23 cellular contexts compared by ENCODE assay signal in genomic region chrX:128619490-128619889, GRCh38.
DNase-seq lines count a peak whose midpoint lies in the region; ATAC-seq, FAIRE-seq and TF ChIP-seq lines count a peak whose summit lies in the region.
"Had no signal": no experiment of that assay in that cellular context is flagged by ENCODE, and none has a peak within 500 bp of the region (broad histone marks: within the 10 kb centered on the region; RNA-seq: fewer than 3 reads in every experiment).

No MANE protein-coding gene starts in this region.

- H2AFZ ChIP-seq in H9 (ENCODE audit: low read length), result no peak overlapping the region
- H2AFZ ChIP-seq: GM23248 had no signal

- no peak overlapping the region for H2BK12ac ChIP-seq in H9 (ENCODE audit: insufficient read length, low read depth, low read length)

- H2BK15ac ChIP-seq in H9 (ENCODE audit: low read depth, low read length), result no peak overlapping the region
- H2BK15ac ChIP-seq in mesendoderm (replicated peaks; ENCODE audit: low read depth), result no peak overlapping the region

- H3K79me1 ChIP-seq in H9 (ENCODE audit: insufficient read depth, low read depth, low read length, poor library complexity, severe bottlenecking), result no peaks in the 10 kb centered on the region
- H3K79me1 ChIP-seq in mesendoderm (ENCODE audit: low read length), result no peaks in the 10 kb centered on the region

- H3K9me3 ChIP-seq in H9 (ENCODE audit: control insufficient read depth, low read depth, low read length) (no peaks in the 10 kb centered on the region), endodermal cell (ENCODE audit: control insufficient read depth, low read length) (no peaks in the 10 kb centered on the region)
- H3K9me3 ChIP-seq: BLaER1 had no signal

- H3K27ac Mint-ChIP-seq in H9 (0 out of 7 replicates have a peak overlapping the region, but pooled peaks of 1 of the 3 experiments have one; percentile 5), endodermal cell (no peak overlapping the region)
- H3K27ac Mint-ChIP-seq: CD14-positive monocyte; CD4-positive, alpha-beta memory T cell had no signal

- H3K36me3 Mint-ChIP-seq in H9 (ENCODE audit: insufficient read depth in 1 of 3, low read depth in 3 of 3), result no peaks in the 10 kb centered on the region
- no peaks in the 10 kb centered on the region for H3K36me3 Mint-ChIP-seq in endodermal cell (ENCODE audit: low read depth)
- H3K36me3 Mint-ChIP-seq: CD14-positive monocyte; CD4-positive, alpha-beta memory T cell had no signal

- H3K9ac ChIP-seq in H9 (ENCODE audit: extremely low read depth, insufficient read length, low read length) (no peak overlapping the region), endodermal cell (ENCODE audit: extremely low read depth, low read length, poor library complexity, severe bottlenecking) (no peak overlapping the region), mesendoderm (ENCODE audit: low read length) (no peak overlapping the region)
- H3K9ac ChIP-seq: BLaER1, GM23248 had no signal

- H3K14ac ChIP-seq in H9 (ENCODE audit: insufficient read depth, low read length), result no peak overlapping the region

- H3K27ac ChIP-seq in H9 (ENCODE audit: insufficient read length, low read depth, low read length) (no peak overlapping the region), endodermal cell (ENCODE audit: low read depth, low read length) (no peak overlapping the region), mesendoderm (ENCODE audit: low read depth, low read length) (no peak overlapping the region)
- H3K27ac ChIP-seq: BLaER1, GM23248, HL-60 had no signal

- no peak overlapping the region for H4K5ac ChIP-seq in H9 (ENCODE audit: insufficient read length, low read depth, low read length)
- no peak overlapping the region for H4K5ac ChIP-seq in mesendoderm (ENCODE audit: low read length)

- H3K56ac ChIP-seq in H9 (ENCODE audit: insufficient read length, low read depth, low read length) (no peak overlapping the region), mesendoderm (ENCODE audit: low read length) (no peak overlapping the region)

- H2BK120ac ChIP-seq in H9 (ENCODE audit: low read depth, low read length, poor library complexity, severe bottlenecking), result no peak overlapping the region
- no peak overlapping the region for H2BK120ac ChIP-seq in mesendoderm (ENCODE audit: low read depth, low read length)

- DNase-seq in D721Med (ENCODE audit: insufficient read length, low spot score) (no peak), H9 (no peak), endodermal cell (no peak), mesendoderm (peak; percentile 28), hypothalamus (lab: John Stamatoyannopoulos, UW) (no peak), NCI-H2081 (lab: John Stamatoyannopoulos, UW) (no peak)
- no peak for DNase-seq in stimulated activated CD4-positive, alpha-beta T cell treated with anti-CD3 and anti-CD28 coated beads, Interleukin-2, amount 100 ng/mL, for 24 hours
- DNase-seq: CD4-positive, alpha-beta memory T cell; DMS 273 treated with DMSO at 0.1 percent for 48 hours; DMS53; DND-41; EL; GM23248; HCEC 1CT; IMR-90 had no signal

- ATAC-seq in GM19397 (IDR thresholded peaks at IDR 0.05; ENCODE audit: unreplicated experiment), result no peak
- ATAC-seq: K562 had no signal

- H3K4ac ChIP-seq in H9 (ENCODE audit: low read depth, low read length) (no peak overlapping the region), mesendoderm (ENCODE audit: low read depth, low read length) (no peak overlapping the region)

- H3K4me3 Mint-ChIP-seq in H9 (no peak overlapping the region), endodermal cell (no peak overlapping the region)
- H3K4me3 Mint-ChIP-seq: CD14-positive monocyte; CD4-positive, alpha-beta memory T cell had no signal

- no peaks in the 10 kb centered on the region for H3K36me3 ChIP-seq in endodermal cell (ENCODE audit: control insufficient read depth, insufficient read depth, low read length)
- no peaks in the 10 kb centered on the region for H3K36me3 ChIP-seq in mesendoderm (ENCODE audit: control insufficient read depth, insufficient read depth, low read length)
- H3K36me3 ChIP-seq: BLaER1 had no signal

- no peaks in the 10 kb centered on the region for H3K79me2 ChIP-seq in H9 (ENCODE audit: insufficient read depth, low read length)
- H3K79me2 ChIP-seq in mesendoderm (ENCODE audit: control insufficient read depth, insufficient read depth, low read length), result no peaks in the 10 kb centered on the region

- FAIRE-seq in D721Med (lab: Jason Lieb, UNC), result no peak
- FAIRE-seq: A204.1, GM12891, GM19239, K562 had no signal

- TF ChIP-seq CTCF in D721Med (IDR thresholded peaks at IDR 0.05; ENCODE audit: insufficient read depth, missing control alignments), result peak; percentile 4
- TF ChIP-seq CTCF in H9 (conservative IDR thresholded peaks at IDR 0.05), result peak; percentile 47; the same call in 2 of the 3 replicates
- peak; percentile 55 for TF ChIP-seq CTCF in endodermal cell (conservative IDR thresholded peaks at IDR 0.05)

- H3K4me1 ChIP-seq in H9 (ENCODE audit: insufficient read depth, low read length), result no peaks in the 10 kb centered on the region
- no peaks in the 10 kb centered on the region for H3K4me1 ChIP-seq in endodermal cell (ENCODE audit: control insufficient read depth, insufficient read depth, low read length)
- no peaks in the 10 kb centered on the region for H3K4me1 ChIP-seq in mesendoderm (ENCODE audit: control insufficient read depth, low read depth, low read length)
- H3K4me1 ChIP-seq: BLaER1 had no signal

- no peaks in the 10 kb centered on the region for H3K27me3 Mint-ChIP-seq in H9 (ENCODE audit: low read depth)
- H3K27me3 Mint-ChIP-seq in endodermal cell (ENCODE audit: insufficient read depth), result no peaks in the 10 kb centered on the region
- H3K27me3 Mint-ChIP-seq: CD4-positive, alpha-beta memory T cell had no signal

- H3K9me3 Mint-ChIP-seq in H9 (peaks cover 7 to 50% of the 10 kb centered on the region in 2 experiments; a peak in 4 of 5 replicates), endodermal cell (peaks cover 25% of the 10 kb centered on the region)
- H3K9me3 Mint-ChIP-seq: CD14-positive monocyte had no signal

- H3K18ac ChIP-seq in H9 (ENCODE audit: insufficient read length, low read depth, low read length) (no peak overlapping the region), mesendoderm (ENCODE audit: low read length) (no peak overlapping the region)

- H2BK5ac ChIP-seq in H9 (ENCODE audit: insufficient read length, low read length), result no peak overlapping the region
- no peak overlapping the region for H2BK5ac ChIP-seq in mesendoderm (ENCODE audit: low read length)

- H3K23ac ChIP-seq in H9 (ENCODE audit: insufficient read length, low read depth, low read length), result no peak overlapping the region
- no peak overlapping the region for H3K23ac ChIP-seq in mesendoderm (ENCODE audit: low read length)

- no peak overlapping the region for H4K91ac ChIP-seq in H9 (ENCODE audit: insufficient read length, low read depth, low read length)

- H4K8ac ChIP-seq in H9 (replicated peaks; ENCODE audit: insufficient read length, low read depth, low read length) (no peak overlapping the region), mesendoderm (ENCODE audit: low read depth, low read length) (no peak overlapping the region)

- no peaks in the 10 kb centered on the region for H4K20me1 ChIP-seq in H9 (ENCODE audit: control insufficient read depth, insufficient read depth, insufficient read length)

- H3K4me1 Mint-ChIP-seq in H9, result no peaks in the 10 kb centered on the region; a peak in 1 of 4 replicates
- H3K4me1 Mint-ChIP-seq in endodermal cell, result no peaks in the 10 kb centered on the region
- H3K4me1 Mint-ChIP-seq: CD14-positive monocyte; CD4-positive, alpha-beta memory T cell had no signal

- H2BK20ac ChIP-seq in H9 (ENCODE audit: low read depth, low read length, poor library complexity, severe bottlenecking), result no peak overlapping the region

- H3K4me2 ChIP-seq in H9 (ENCODE audit: insufficient read depth, insufficient read length, low read length) (no peak overlapping the region), mesendoderm (ENCODE audit: low read length) (no peak overlapping the region)
- H3K4me2 ChIP-seq: BLaER1 had no signal

- H3K27me3 ChIP-seq in H9 (ENCODE audit: insufficient read depth, low read length), result no peaks in the 10 kb centered on the region
- H3K27me3 ChIP-seq in endodermal cell (ENCODE audit: control insufficient read depth, insufficient read depth, low read length, poor library complexity, severe bottlenecking), result no peaks in the 10 kb centered on the region
- no peaks in the 10 kb centered on the region for H3K27me3 ChIP-seq in mesendoderm (ENCODE audit: insufficient read depth, low read length, poor library complexity)

- H2AK5ac ChIP-seq in H9 (ENCODE audit: insufficient read length, low read length) (no peak overlapping the region), mesendoderm (ENCODE audit: low read length) (no peak overlapping the region)

- no peak overlapping the region for H3K4me3 ChIP-seq in endodermal cell (ENCODE audit: low read length)
- H3K4me3 ChIP-seq in mesendoderm (ENCODE audit: low read length), result no peak overlapping the region
- H3K4me3 ChIP-seq: BLaER1, GM23248, K562 had no signal

- no CpG with 5 or more reads among the region's 3 CpGs for WGBS in H9 (ENCODE audit: extremely low coverage, insufficient read length, low lambda C conversion rate)
- 66% methylated on average over 2 of the region's 3 CpGs; no CpG with 5 or more reads in 1 of the 2 experiments for WGBS in endodermal cell (ENCODE audit: insufficient coverage in 1 of 2, insufficient read length in 1 of 2), 2 experiments
- WGBS in mesendoderm (ENCODE audit: extremely low coverage, insufficient coverage, low lambda C conversion rate), result no CpG with 5 or more reads among the region's 3 CpGs

- no peaks in the 10 kb centered on the region for H3K23me2 ChIP-seq in H9 (ENCODE audit: insufficient read length, low read depth, low read length, poor library complexity, severe bottlenecking)

- no peak overlapping the region for H3T11ph ChIP-seq in H9 (ENCODE audit: low read length)

Comparison
In these comparisons a context has a peak if more than half of its experiments do, and no peak if none do; other contexts are left out.
1. CTCF ChIP-seq: peak in every context shown above with its lines; median percentile 55 in endodermal cell; 47 in H9; 4 in D721Med.